ENCODE assay signal across 1 cellular context in genomic region chr1:26784023-26784871, GRCh38.
TF ChIP-seq lines count a peak whose summit lies in the region.

No MANE protein-coding gene starts in this region.

TF ChIP-seq in HepG2, 621 proteins besides CTCF, POLR2A, EP300 and RAD21 (continued from another document):
- TF ChIP-seq ZBTB2 (CRISPR knock-in tag; IDR thresholded peaks at IDR 0.05; ENCODE audit: low read depth) (no peak), NCOR1 (IDR thresholded peaks at IDR 0.05; ENCODE audit: borderline replicate concordance, low read length) (peak; percentile 94; the same call in 1 of the 2 replicates), CHD4 (IDR thresholded peaks at IDR 0.05; ENCODE audit: borderline replicate concordance, low read length) (no peak), JUND (CRISPR knock-in tag; IDR thresholded peaks at IDR 0.05) (0 out of 2 replicates have a peak, but pooled peaks have one; percentile 21), RXRA (CRISPR knock-in tag; IDR thresholded peaks at IDR 0.05) (peak; percentile 96), PLRG1 (conservative IDR thresholded peaks at IDR 0.05) (no peak), ZNF281 (CRISPR knock-in tag; IDR thresholded peaks at IDR 0.05; ENCODE audit: borderline replicate concordance) (peak; percentile 89; the same call in 1 of the 2 replicates), STAT5B (CRISPR knock-in tag; IDR thresholded peaks at IDR 0.05) (no peak), ISL2 (CRISPR knock-in tag; IDR thresholded peaks at IDR 0.05) (peak; percentile 57; the same call in 1 of the 2 replicates), FOXA1 (IDR thresholded peaks at IDR 0.05) (no peak), FOXA1 (CRISPR knock-in tag; IDR thresholded peaks at IDR 0.05) (peak; percentile 89), SOX6 (IDR thresholded peaks at IDR 0.05) (no peak), SOX6 (CRISPR knock-in tag; IDR thresholded peaks at IDR 0.05) (peak; percentile 89), TBP (CRISPR knock-in tag; IDR thresholded peaks at IDR 0.05) (no peak), ASH2L (IDR thresholded peaks at IDR 0.05; ENCODE audit: insufficient read length, low read depth, low read length) (peak; percentile 37), PHF5A (CRISPR knock-in tag; IDR thresholded peaks at IDR 0.05; ENCODE audit: low read depth, unreplicated experiment) (peak; percentile 46), YY1 (IDR thresholded peaks at IDR 0.05; ENCODE audit: insufficient read depth, insufficient replicate concordance, low read depth, low read length) (peak; percentile 8), ZNF138 (CRISPR knock-in tag; IDR thresholded peaks at IDR 0.05; ENCODE audit: low read depth) (no peak), E2F5 (CRISPR knock-in tag; conservative IDR thresholded peaks at IDR 0.05) (no peak), ESRRA (CRISPR knock-in tag; IDR thresholded peaks at IDR 0.05; ENCODE audit: low read depth) (peak; percentile 77), NONO (IDR thresholded peaks at IDR 0.05) (no peak), NONO (CRISPR knock-in tag; conservative IDR thresholded peaks at IDR 0.05) (peak; percentile 77; the same call in 1 of the 2 replicates), ZFP82 (CRISPR knock-in tag; IDR thresholded peaks at IDR 0.05; ENCODE audit: borderline replicate concordance) (no peak), GATAD1 (CRISPR knock-in tag; IDR thresholded peaks at IDR 0.05) (peak; percentile 35; the same call in 1 of the 2 replicates), MAFG (CRISPR knock-in tag; IDR thresholded peaks at IDR 0.05) (no peak), HOXA5 (CRISPR knock-in tag; IDR thresholded peaks at IDR 0.05) (peak; percentile 34; the same call in 1 of the 2 replicates), SAP130 (CRISPR knock-in tag; IDR thresholded peaks at IDR 0.05; ENCODE audit: low read depth) (peak; percentile 88), ZNF18 (CRISPR knock-in tag; IDR thresholded peaks at IDR 0.05; ENCODE audit: insufficient replicate concordance) (no peak), HDAC2 (CRISPR knock-in tag; IDR thresholded peaks at IDR 0.05) (peak; percentile 85), ZNF598 (CRISPR knock-in tag; IDR thresholded peaks at IDR 0.05; ENCODE audit: borderline replicate concordance) (no peak), HES4 (CRISPR knock-in tag; IDR thresholded peaks at IDR 0.05; ENCODE audit: borderline replicate concordance) (no peak), MYNN (CRISPR knock-in tag; IDR thresholded peaks at IDR 0.05; ENCODE audit: low read depth) (no peak)
